ENCODE assay signal across 14 cellular contexts in the genomic region with DNA sequence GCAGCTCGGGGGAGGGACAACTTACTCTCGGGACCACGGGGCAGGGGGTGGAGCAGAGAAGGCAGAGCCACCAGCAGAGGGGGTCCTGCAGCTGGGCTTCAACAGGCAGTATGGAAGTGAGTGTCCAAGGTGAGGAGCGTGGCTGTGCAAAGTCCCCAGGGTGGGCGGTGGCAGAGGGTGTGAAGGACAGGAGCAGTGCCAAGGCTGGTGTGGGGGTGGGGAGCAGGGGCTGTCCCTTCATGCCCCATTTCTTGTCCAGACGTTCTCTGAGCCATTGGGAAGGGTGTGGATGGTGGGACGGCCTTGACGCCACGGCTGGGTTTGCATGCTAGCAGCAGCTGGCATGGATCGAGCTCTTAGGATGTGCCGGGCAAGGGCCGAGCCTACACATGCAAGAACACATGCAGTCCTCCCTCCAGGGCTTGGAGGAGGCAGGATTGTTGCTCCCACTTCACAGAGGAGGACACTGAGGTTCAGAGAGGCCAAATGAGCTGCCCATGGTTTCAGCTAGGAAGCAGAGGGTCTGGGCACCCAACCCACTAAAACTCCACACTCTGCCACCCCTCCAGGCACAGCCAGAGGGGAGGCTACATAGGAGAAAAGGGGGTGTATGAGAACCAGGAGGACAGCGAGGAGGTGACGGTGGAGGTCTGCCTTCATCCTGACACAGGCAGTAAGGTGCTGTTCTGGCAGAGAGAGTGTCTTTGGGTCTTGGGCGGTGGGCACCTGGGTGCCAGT.
A peak's percentile ranks its signal among the peaks of the same experiment; 100 is the strongest.
DNase-seq lines count a peak whose midpoint lies in the region; ATAC-seq and TF ChIP-seq lines count a peak whose summit lies in the region.
"Had no signal": no experiment of that assay in that cellular context is flagged by ENCODE, and none has a peak within 500 bp of the region (broad histone marks: within the 10 kb centered on the region; RNA-seq: fewer than 3 reads in every experiment).

No MANE protein-coding gene starts in this region.

- H3K4me3 ChIP-seq in HEK293 (ENCODE audit: low read depth, low read length) (no peak overlapping the region), colonic mucosa (no peak overlapping the region), ovary (no peak overlapping the region)
- H3K4me3 ChIP-seq: transverse colon had no signal

- WGBS in ovary, 3 donors, result 27 to 29% (median 27%) methylated on average over 15 of the region's 15 CpGs

- H3K36me3 ChIP-seq in HEK293 (ENCODE audit: control insufficient read depth in 2 of 2, insufficient read depth in 1 of 2, low read length in 2 of 2), result no peaks in the 10 kb centered on the region
- no peaks in the 10 kb centered on the region for H3K36me3 ChIP-seq in colonic mucosa
- H3K36me3 ChIP-seq in ovary, result no peaks in the 10 kb centered on the region
- H3K36me3 ChIP-seq: transverse colon had no signal

- H3K4me1 ChIP-seq in HEK293 (ENCODE audit: control insufficient read depth, insufficient read depth, low read length) (no peaks in the 10 kb centered on the region), colonic mucosa (no peaks in the 10 kb centered on the region), ovary (ENCODE audit: insufficient read depth) (peaks cover 11% of the 10 kb centered on the region)

- H3K27ac ChIP-seq in HEK293 (ENCODE audit: extremely low read depth, low read depth, low read length), result no peak overlapping the region
- H3K27ac ChIP-seq in colonic mucosa, result no peak overlapping the region
- H3K27ac ChIP-seq in ovary, result no peak overlapping the region
- H3K27ac ChIP-seq: 22Rv1, transverse colon had no signal

- no peak for TF ChIP-seq EP300 in ovary (IDR thresholded peaks at IDR 0.05)

- CTCF ChIA-PET in HEK293 (lab: Yijun Ruan, JAX), result interaction anchor here (0.7 kb wide), 1 partner anchor 156 kb away, joined by 3 read pairs; no protein-coding TSS in a partner anchor

- H3K9ac ChIP-seq in colonic mucosa (ENCODE audit: low read depth in 2 of 2, low read length in 2 of 2), result no peak overlapping the region

- intact Hi-C loops in colonic mucosa (cut with DNase I) (no loop called here), ovary (cut with DNase I) (no loop called here)

- peak; percentile 27; the same call in 1 of the 2 replicates for TF ChIP-seq CTCF in HEK293 (tag by site-specific recombination; IDR thresholded peaks at IDR 0.05)
- TF ChIP-seq CTCF in colonic mucosa (IDR thresholded peaks at IDR 0.05), result no peak
- no peak for TF ChIP-seq CTCF in ovary (IDR thresholded peaks at IDR 0.05)

- H3K9me3 ChIP-seq in HEK293 (ENCODE audit: control insufficient read depth, insufficient read depth, low read depth, low read length) (no peaks in the 10 kb centered on the region), colonic mucosa (no peaks in the 10 kb centered on the region), ovary (no peaks in the 10 kb centered on the region)
- H3K9me3 ChIP-seq: transverse colon had no signal

- TF ChIP-seq POLR2A in ovary (IDR thresholded peaks at IDR 0.05), result no peak

- DNase-seq in DMS 273 (lab: John Stamatoyannopoulos, UW; ENCODE audit: unreplicated experiment) (peak; percentile 50), DMS 273 treated with DMSO at 0.1 percent for 48 hours (lab: John Stamatoyannopoulos, UW) (no peak), colonic mucosa (peak; percentile 19), ovary (peak in 4 of 5 donors; percentile 32 to 53 (median 44)), hepatic stellate cell (ENCODE audit: low spot score) (no peak), superior temporal gyrus (ENCODE audit: extremely low spot score) (no peak)
- DNase-seq: dermis blood vessel endothelial cell, kidney glomerular epithelial cell, natural killer cell, NCI-H1105, transverse colon had no signal

- POLR2A ChIA-PET in HEK293 (lab: Yijun Ruan, JAX), result no interaction called here

- no peak for ATAC-seq in GM19452 (IDR thresholded peaks at IDR 0.05; ENCODE audit: unreplicated experiment)
- ATAC-seq: natural killer cell had no signal

- H3K27me3 ChIP-seq in colonic mucosa, result no peaks in the 10 kb centered on the region
- H3K27me3 ChIP-seq in ovary, result no peaks in the 10 kb centered on the region
- H3K27me3 ChIP-seq: transverse colon had no signal

TF ChIP-seq in HEK293, 187 proteins besides CTCF, POLR2A, EP300 and RAD21:
- peak; percentile 55 for TF ChIP-seq ZFHX2 (tag by site-specific recombination; conservative IDR thresholded peaks at IDR 0.05)
- TF ChIP-seq EGR2 (tag by site-specific recombination; IDR thresholded peaks at IDR 0.05; ENCODE audit: low read depth), result 0 out of 2 replicates have a peak, but pooled peaks have one; percentile 44
- TF ChIP-seq, protein P1, sequence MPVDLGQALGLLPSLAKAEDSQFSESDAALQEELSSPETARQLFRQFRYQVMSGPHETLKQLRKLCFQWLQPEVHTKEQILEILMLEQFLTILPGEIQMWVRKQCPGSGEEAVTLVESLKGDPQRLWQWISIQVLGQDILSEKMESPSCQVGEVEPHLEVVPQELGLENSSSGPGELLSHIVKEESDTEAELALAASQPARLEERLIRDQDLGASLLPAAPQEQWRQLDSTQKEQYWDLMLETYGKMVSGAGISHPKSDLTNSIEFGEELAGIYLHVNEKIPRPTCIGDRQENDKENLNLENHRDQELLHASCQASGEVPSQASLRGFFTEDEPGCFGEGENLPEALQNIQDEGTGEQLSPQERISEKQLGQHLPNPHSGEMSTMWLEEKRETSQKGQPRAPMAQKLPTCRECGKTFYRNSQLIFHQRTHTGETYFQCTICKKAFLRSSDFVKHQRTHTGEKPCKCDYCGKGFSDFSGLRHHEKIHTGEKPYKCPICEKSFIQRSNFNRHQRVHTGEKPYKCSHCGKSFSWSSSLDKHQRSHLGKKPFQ (tag by site-specific recombination; IDR thresholded peaks at IDR 0.05), result no peak
- no peak for TF ChIP-seq ZNF366 (tag by site-specific recombination; conservative IDR thresholded peaks at IDR 0.05)
- TF ChIP-seq, protein P2, sequence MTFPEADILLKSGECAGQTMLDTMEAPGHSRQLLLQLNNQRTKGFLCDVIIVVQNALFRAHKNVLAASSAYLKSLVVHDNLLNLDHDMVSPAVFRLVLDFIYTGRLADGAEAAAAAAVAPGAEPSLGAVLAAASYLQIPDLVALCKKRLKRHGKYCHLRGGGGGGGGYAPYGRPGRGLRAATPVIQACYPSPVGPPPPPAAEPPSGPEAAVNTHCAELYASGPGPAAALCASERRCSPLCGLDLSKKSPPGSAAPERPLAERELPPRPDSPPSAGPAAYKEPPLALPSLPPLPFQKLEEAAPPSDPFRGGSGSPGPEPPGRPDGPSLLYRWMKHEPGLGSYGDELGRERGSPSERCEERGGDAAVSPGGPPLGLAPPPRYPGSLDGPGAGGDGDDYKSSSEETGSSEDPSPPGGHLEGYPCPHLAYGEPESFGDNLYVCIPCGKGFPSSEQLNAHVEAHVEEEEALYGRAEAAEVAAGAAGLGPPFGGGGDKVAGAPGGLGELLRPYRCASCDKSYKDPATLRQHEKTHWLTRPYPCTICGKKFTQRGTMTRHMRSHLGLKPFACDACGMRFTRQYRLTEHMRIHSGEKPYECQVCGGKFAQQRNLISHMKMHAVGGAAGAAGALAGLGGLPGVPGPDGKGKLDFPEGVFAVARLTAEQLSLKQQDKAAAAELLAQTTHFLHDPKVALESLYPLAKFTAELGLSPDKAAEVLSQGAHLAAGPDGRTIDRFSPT (tag by site-specific recombination; IDR thresholded peaks at IDR 0.05), result 0 out of 2 replicates have a peak, but pooled peaks have one; percentile 13

Comparison
In these comparisons a context has a peak if more than half of its experiments do, and no peak if none do; other contexts are left out.
1. DNase-seq: peak in DMS 273 (single experiment), colonic mucosa (single experiment) and ovary (4 of 5); none in DMS 273 treated with DMSO at 0.1 percent for 48 hours (single experiment), hepatic stellate cell (single experiment) and superior temporal gyrus (single experiment).